In genomic region chr7:23743226-23743625, GRCh38 we compare ENCODE assay signal across 32 cellular contexts. TPM values are rescaled to one million over a fixed set of nuclear protein-coding genes. Genes with fewer than 3 reads are reported as not detected.
"Had no signal": no experiment of that assay in that cellular context is flagged by ENCODE, and none has a peak within 500 bp of the region (broad histone marks: within the 10 kb centered on the region; RNA-seq: fewer than 3 reads in every experiment).

No MANE protein-coding gene starts in this region.

- H3K4me3 ChIP-seq: adrenal gland, body of pancreas, breast epithelium had no signal

- H3K27ac ChIP-seq: adrenal gland, body of pancreas, brain microvascular endothelial cell, breast epithelium, VCaP had no signal

- H3K4me1 ChIP-seq: adrenal gland, body of pancreas, breast epithelium had no signal

- DNase-seq: activated B cell treated with CpG ODN at 0.5 μM for 24 hours; activated CD4-positive, alpha-beta memory T cell treated with anti-CD3 and anti-CD28 coated beads for 36 hours; activated CD4-positive, alpha-beta T cell treated with anti-CD3 and anti-CD28 coated beads for 4 hours; activated CD4-positive, alpha-beta T cell treated with anti-CD3 and anti-CD28 coated beads, Interleukin-2, amount 10 ng/mL, durations not matched to agents 24 days and 14 days; activated CD4-positive, alpha-beta T cell treated with anti-CD3 and anti-CD28 coated beads, Interleukin-2, amount 50 U/mL, for 1 hour; activated CD4-positive, alpha-beta T cell treated with anti-CD3 and anti-CD28 coated beads, Interleukin-2, amount 50 U/mL, for 4 hours; activated CD4-positive, CD25-positive, alpha-beta regulatory T cell treated with anti-CD3 and anti-CD28 coated beads, Interleukin-2, amount 50 U/mL, for 72 hours; activated CD8-positive, alpha-beta memory T cell treated with anti-CD3 and anti-CD28 coated beads, Interleukin-2, amount 50 U/mL, for 4 hours; activated CD8-positive, alpha-beta T cell treated with anti-CD3 and anti-CD28 coated beads for 36 hours; activated effector memory CD4-positive, alpha-beta T cell treated with anti-CD3 and anti-CD28 coated beads, Interleukin-2, amount 50 U/mL, for 16 hours; activated gamma-delta T cell treated with Interleukin-2 at 50 U/mL for 16 hours; activated naive CD4-positive, alpha-beta T cell; activated naive CD4-positive, alpha-beta T cell treated with anti-CD3 and anti-CD28 coated beads for 36 hours; activated naive CD4-positive, alpha-beta T cell treated with anti-CD3 and anti-CD28 coated beads, Interleukin-2, amount 50 U/mL, for 16 hours; activated naive CD8-positive, alpha-beta T cell treated with anti-CD3 and anti-CD28 coated beads for 36 hours; activated T-cell treated with anti-CD3 and anti-CD28 coated beads for 4 hours; activated T-cell treated with anti-CD3 and anti-CD28 coated beads, Interleukin-2, amount 50 U/mL, for 1 hour; activated T-cell treated with anti-CD3 and anti-CD28 coated beads, Interleukin-2, amount 50 U/mL, for 4 hours; activated T-cell treated with anti-CD3 and anti-CD28 coated beads, Interleukin-2, amount 50 U/mL, for 72 hours; adrenal gland; amniotic stem cell; aorta; body of pancreas; brain microvascular endothelial cell; central memory CD4-positive, alpha-beta T cell; T-helper 17 cell; T1000 had no signal

- H3K27me3 ChIP-seq: adrenal gland, body of pancreas, brain microvascular endothelial cell, breast epithelium had no signal

- H3K36me3 ChIP-seq: adrenal gland, brain microvascular endothelial cell, breast epithelium had no signal

- ATAC-seq: activated CD8-positive, alpha-beta T cell treated with anti-CD3 and anti-CD28 coated beads for 36 hours; activated naive CD4-positive, alpha-beta T cell treated with anti-CD3 and anti-CD28 coated beads, Interleukin-2, amount 50 U/mL, for 72 hours; activated T-cell treated with anti-CD3 and anti-CD28 coated beads, Interleukin-2, amount 50 U/mL, for 4 hours; activated T-cell treated with anti-CD3 and anti-CD28 coated beads, Interleukin-2, amount 50 U/mL, for 72 hours; activated T-helper 17 cell treated with anti-CD3 and anti-CD28 coated beads, Interleukin-2, amount 50 U/mL, for 72 hours; body of pancreas; T-helper 17 cell had no signal

RNA-seq across cellular contexts. Expression of gene STK31, which starts 33.2 kb away (rescaled TPM):
- total RNA-seq: activated CD4-positive, alpha-beta memory T cell treated with anti-CD3 and anti-CD28 coated beads for 36 hours; activated CD4-positive, alpha-beta T cell treated with anti-CD3 and anti-CD28 coated beads, Interleukin-2, amount 10 ng/mL, durations not matched to agents 24 days and 14 days; activated naive CD4-positive, alpha-beta T cell treated with anti-CD3 and anti-CD28 coated beads for 36 hours; activated naive CD8-positive, alpha-beta T cell treated with anti-CD3 and anti-CD28 coated beads for 36 hours; activated T-helper 1 cell treated with anti-CD3 and anti-CD28 coated beads, Interleukin-12 subunit alpha, Interleukin-12 subunit beta, Interleukin-2, Interleukin-4 antibody, amounts not matched to agents 30 ng/mL and 10 ng/mL and 1 ng/mL, durations not matched to agents 14 hours and 24 hours and 36 hours had no signal
